21 cellular contexts compared by ENCODE assay signal in genomic region chr12:24014240-24014639, GRCh38.
"Had no signal": no experiment of that assay in that cellular context is flagged by ENCODE, and none has a peak within 500 bp of the region (broad histone marks: within the 10 kb centered on the region; RNA-seq: fewer than 3 reads in every experiment).

No MANE protein-coding gene starts in this region.

- H3K36me3 ChIP-seq: heart left ventricle, spleen, tibial artery, upper lobe of right lung, vagina had no signal

- H3K4me1 Mint-ChIP-seq: natural killer cell; stimulated activated memory B cell treated with anti-CD40 and anti-IgM and Interleukin-4, amounts not matched to agents 10 μg/mL and 1 μg/mL and 100 μg/mL, for 72 hours had no signal

- H3K36me3 Mint-ChIP-seq: mesothelial cell of epicardium; natural killer cell; stimulated activated memory B cell treated with anti-CD40 and anti-IgM and Interleukin-4, amounts not matched to agents 10 μg/mL and 1 μg/mL and 100 μg/mL, for 72 hours had no signal

- H3K27me3 Mint-ChIP-seq: dendritic cell treated with granulocyte-macrophage colony-stimulating factor and Interleukin-4, amounts not matched to agents 40 ng/mL and 50 ng/mL, for 4 days; stimulated activated memory B cell treated with anti-CD40 and anti-IgM and Interleukin-4, amounts not matched to agents 10 μg/mL and 1 μg/mL and 100 μg/mL, for 72 hours; stimulated activated naive CD8-positive, alpha-beta T cell treated with anti-CD3 and anti-CD28 coated beads, Interleukin-15, Interleukin-2, amounts not matched to agents 100 ng/mL and 50 ng/mL, for 24 hours had no signal

- H3K27ac Mint-ChIP-seq: dendritic cell treated with granulocyte-macrophage colony-stimulating factor and Interleukin-4, amounts not matched to agents 40 ng/mL and 50 ng/mL, for 4 days; mesothelial cell of epicardium; natural killer cell; stimulated activated memory B cell treated with anti-CD40 and anti-IgM and Interleukin-4, amounts not matched to agents 10 μg/mL and 1 μg/mL and 100 μg/mL, for 72 hours; stimulated activated naive CD8-positive, alpha-beta T cell treated with anti-CD3 and anti-CD28 coated beads, Interleukin-15, Interleukin-2, amounts not matched to agents 100 ng/mL and 50 ng/mL, for 24 hours had no signal

- H3K9ac ChIP-seq: parathyroid adenoma had no signal

- H3K9me3 Mint-ChIP-seq: stimulated activated memory B cell treated with anti-CD40 and anti-IgM and Interleukin-4, amounts not matched to agents 10 μg/mL and 1 μg/mL and 100 μg/mL, for 72 hours had no signal

- FAIRE-seq: colon, frontal cortex, islet of Langerhans had no signal

- H3K27ac ChIP-seq: heart left ventricle, parathyroid adenoma, psoas muscle, spleen, tibial artery, upper lobe of right lung, vagina had no signal

- H3K79me2 ChIP-seq: parathyroid adenoma had no signal

- ATAC-seq: esophagus mucosa; heart left ventricle; natural killer cell; psoas muscle; stimulated activated memory B cell treated with anti-CD40 and anti-IgM and Interleukin-4, amounts not matched to agents 10 μg/mL and 1 μg/mL and 100 μg/mL, for 72 hours; upper lobe of right lung had no signal

- H2AFZ ChIP-seq: parathyroid adenoma had no signal

- DNase-seq: heart left ventricle; hippocampal formation; kidney glomerular epithelial cell; natural killer cell; psoas muscle; spleen; stimulated activated CD4-positive, alpha-beta T cell treated with anti-CD3 and anti-CD28 coated beads, Interleukin-15, amount 100 ng/mL, for 24 hours; stimulated activated CD4-positive, alpha-beta T cell treated with anti-CD3 and anti-CD28 coated beads, Interleukin-1b, Interleukin-23, amount 100 ng/mL, for 48 hours; stimulated activated CD4-positive, alpha-beta T cell treated with anti-CD3 and anti-CD28 coated beads, Interleukin-4, amount 100 ng/mL, for 24 hours; tibial artery; upper lobe of right lung had no signal

- H3K4me1 ChIP-seq: heart left ventricle, parathyroid adenoma, psoas muscle, spleen, tibial artery, upper lobe of right lung, vagina had no signal

- H3K4me3 Mint-ChIP-seq: dendritic cell treated with granulocyte-macrophage colony-stimulating factor and Interleukin-4, amounts not matched to agents 40 ng/mL and 50 ng/mL, for 4 days; mesothelial cell of epicardium; natural killer cell; stimulated activated memory B cell treated with anti-CD40 and anti-IgM and Interleukin-4, amounts not matched to agents 10 μg/mL and 1 μg/mL and 100 μg/mL, for 72 hours; stimulated activated naive CD8-positive, alpha-beta T cell treated with anti-CD3 and anti-CD28 coated beads, Interleukin-15, Interleukin-2, amounts not matched to agents 100 ng/mL and 50 ng/mL, for 24 hours had no signal

- H3K27me3 ChIP-seq: heart left ventricle, spleen, tibial artery, upper lobe of right lung, vagina had no signal

- H3K9me3 ChIP-seq: heart left ventricle, psoas muscle, spleen, tibial artery, upper lobe of right lung, vagina had no signal

- H3K4me3 ChIP-seq: heart left ventricle, psoas muscle, spleen, tibial artery, upper lobe of right lung, vagina had no signal
